ENCODE assay signal across 18 cellular contexts in the genomic region with DNA sequence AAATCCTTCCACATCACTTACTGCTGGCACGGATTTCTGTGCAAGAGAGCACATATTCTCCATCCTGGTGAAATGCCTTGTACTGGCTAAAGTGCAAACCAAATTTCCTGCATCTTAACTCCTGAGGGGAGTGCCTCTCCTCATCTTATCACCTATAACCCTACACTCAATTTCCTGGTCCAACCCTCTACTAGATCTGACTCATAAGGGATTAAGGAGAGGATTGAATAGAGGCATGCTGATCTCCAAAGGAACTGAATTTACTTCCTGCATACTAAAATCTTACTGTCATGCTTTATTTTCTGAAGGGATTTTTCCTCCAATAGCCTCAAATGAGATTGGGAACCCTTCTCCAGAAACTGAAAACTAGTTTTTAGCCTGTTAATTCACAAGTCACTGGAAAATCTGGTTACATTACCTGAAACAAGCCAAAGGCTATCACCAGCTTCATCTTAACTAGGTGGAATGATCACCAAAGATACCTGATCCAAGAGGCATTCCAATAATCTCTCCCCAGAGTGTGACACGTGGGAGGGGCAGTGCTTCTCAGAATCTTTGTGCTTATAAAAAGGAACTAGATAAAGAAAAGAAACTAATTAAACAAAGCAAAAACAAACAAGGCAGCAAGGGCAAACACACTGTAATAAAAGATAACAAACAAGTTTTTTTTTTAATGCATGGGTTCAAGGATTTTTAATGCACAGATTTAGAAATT.
DNase-seq lines count a peak whose midpoint lies in the region; ATAC-seq and TF ChIP-seq lines count a peak whose summit lies in the region.
"Had no signal": no experiment of that assay in that cellular context is flagged by ENCODE, and none has a peak within 500 bp of the region (broad histone marks: within the 10 kb centered on the region; RNA-seq: fewer than 3 reads in every experiment).

No MANE protein-coding gene starts in this region.

- TF ChIP-seq POLR2A in sigmoid colon (IDR thresholded peaks at IDR 0.05) (no peak), vagina (IDR thresholded peaks at IDR 0.05) (no peak)

- peaks cover 14% of the 10 kb centered on the region for H3K4me1 Mint-ChIP-seq in neural progenitor cell
- H3K4me1 Mint-ChIP-seq: T-helper 17 cell had no signal

- ATAC-seq in GM18909 (IDR thresholded peaks at IDR 0.05; ENCODE audit: poor library complexity, unreplicated experiment), result no peak
- ATAC-seq: activated CD4-positive, CD25-positive, alpha-beta regulatory T cell treated with anti-CD3 and anti-CD28 coated beads, Interleukin-2, amount 50 U/mL, for 24 hours; left lobe of liver; sciatic nerve; T-helper 17 cell had no signal

- no peaks in the 10 kb centered on the region for H3K27me3 Mint-ChIP-seq in neural progenitor cell (ENCODE audit: insufficient read depth, low read depth)

- H3K27ac ChIP-seq in colonic mucosa (peak overlapping the region; percentile 38), neural progenitor cell (no peak overlapping the region), sigmoid colon (no peak overlapping the region), vagina (no peak overlapping the region)

- 24 to 54% methylated on average over 2 of the region's 2 CpGs for WGBS in sigmoid colon, 2 donors

- H3K9me3 Mint-ChIP-seq in neural progenitor cell, result no peaks in the 10 kb centered on the region
- H3K9me3 Mint-ChIP-seq: activated T-helper 2 cell treated with anti-CD3 and anti-CD28 coated beads, Interferon-gamma antibody, Interleukin-2, Interleukin-4, amounts not matched to agents 10 μg/mL and 5 μg/mL and 100 μg/mL, durations not matched to agents 14 hours and 24 hours and 36 hours had no signal

- no peak overlapping the region for H3K4me2 ChIP-seq in neural progenitor cell

- DNase-seq in DMS53 treated with DMSO at 0.1 percent for 48 hours (lab: John Stamatoyannopoulos, UW; ENCODE audit: unreplicated experiment), result peak; percentile 31
- peak; percentile 45 for DNase-seq in LoVo (ENCODE audit: low spot score)
- DNase-seq in colonic mucosa, result peak; percentile 43
- DNase-seq in neural progenitor cell (ENCODE audit: low spot score), result peak; percentile 14
- no peak for DNase-seq in MV-4-11 (lab: John Stamatoyannopoulos, UW)
- DNase-seq in sigmoid colon, result no peak
- no peak for DNase-seq in vagina (ENCODE audit: extremely low spot score in 2 of 2)
- DNase-seq: caudate nucleus; effector memory CD4-positive, alpha-beta T cell; Karpas-422; SHP77 treated with DMSO at 0.1 percent for 48 hours; stimulated activated CD4-positive, alpha-beta T cell treated with anti-CD3 and anti-CD28 coated beads, Interleukin-2, amount 100 ng/mL, for 48 hours; T-helper 17 cell had no signal

- H3K4me3 ChIP-seq in colonic mucosa (no peak overlapping the region), neural progenitor cell (no peak overlapping the region), sigmoid colon (no peak overlapping the region), vagina (no peak overlapping the region)

- TF ChIP-seq CTCF in colonic mucosa (IDR thresholded peaks at IDR 0.05) (no peak), neural progenitor cell (IDR thresholded peaks at IDR 0.05) (no peak), sigmoid colon (IDR thresholded peaks at IDR 0.05) (no peak), vagina (IDR thresholded peaks at IDR 0.05) (no peak)

- intact Hi-C loops in colonic mucosa (cut with DNase I) (no loop called here), sigmoid colon (cut with DNase I) (no loop called here), vagina (cut with DNase I) (no loop called here)

- H2AFZ ChIP-seq in neural progenitor cell (replicated peaks), result no peak overlapping the region

- H3K9me3 ChIP-seq in colonic mucosa (no peaks in the 10 kb centered on the region), neural progenitor cell (ENCODE audit: low read depth) (no peaks in the 10 kb centered on the region), sigmoid colon (no peaks in the 10 kb centered on the region), vagina (no peaks in the 10 kb centered on the region)

- no peaks in the 10 kb centered on the region for H3K36me3 Mint-ChIP-seq in neural progenitor cell

- no peak overlapping the region for H3K4me3 Mint-ChIP-seq in neural progenitor cell
- H3K4me3 Mint-ChIP-seq: T-helper 17 cell had no signal

- H3K79me2 ChIP-seq in neural progenitor cell (ENCODE audit: low read depth), result no peaks in the 10 kb centered on the region

- no peak for TF ChIP-seq EP300 in sigmoid colon (IDR thresholded peaks at IDR 0.05)

- H4K20me1 ChIP-seq in neural progenitor cell (ENCODE audit: low read depth), result no peaks in the 10 kb centered on the region

- H3K4me1 ChIP-seq in colonic mucosa (no peaks in the 10 kb centered on the region), neural progenitor cell (peaks cover 12% of the 10 kb centered on the region), sigmoid colon (no peaks in the 10 kb centered on the region), vagina (no peaks in the 10 kb centered on the region)

- H3K27ac Mint-ChIP-seq in neural progenitor cell, result no peak overlapping the region
- H3K27ac Mint-ChIP-seq: activated T-helper 2 cell treated with anti-CD3 and anti-CD28 coated beads, Interferon-gamma antibody, Interleukin-2, Interleukin-4, amounts not matched to agents 10 μg/mL and 5 μg/mL and 100 μg/mL, durations not matched to agents 14 hours and 24 hours and 36 hours; T-helper 17 cell had no signal

- H3K36me3 ChIP-seq in colonic mucosa (no peaks in the 10 kb centered on the region), neural progenitor cell (no peaks in the 10 kb centered on the region), sigmoid colon (no peaks in the 10 kb centered on the region), vagina (no peaks in the 10 kb centered on the region)

- H3F3A ChIP-seq in neural progenitor cell (ENCODE audit: low read depth), result no peaks in the 10 kb centered on the region

- H3K9ac ChIP-seq in colonic mucosa (ENCODE audit: low read depth in 2 of 2, low read length in 2 of 2), result no peak overlapping the region
- no peak overlapping the region for H3K9ac ChIP-seq in neural progenitor cell

- no peaks in the 10 kb centered on the region for H3K27me3 ChIP-seq in colonic mucosa
- no peaks in the 10 kb centered on the region for H3K27me3 ChIP-seq in neural progenitor cell
- no peaks in the 10 kb centered on the region for H3K27me3 ChIP-seq in sigmoid colon
- H3K27me3 ChIP-seq in vagina, result no peaks in the 10 kb centered on the region

Comparison
In these comparisons a context has a peak if more than half of its experiments do, and no peak if none do; other contexts are left out.
1. DNase-seq: peak in DMS53 treated with DMSO at 0.1 percent for 48 hours (single experiment), LoVo (single experiment), colonic mucosa (single experiment) and neural progenitor cell (single experiment); none in MV-4-11 (single experiment), sigmoid colon (single experiment) and vagina (0 of 2).